ENCODE assay signal across 10 cellular contexts in genomic region chr2:197130318-197130717, GRCh38.
DNase-seq lines count a peak whose midpoint lies in the region; ATAC-seq and TF ChIP-seq lines count a peak whose summit lies in the region.
"Had no signal": no experiment of that assay in that cellular context is flagged by ENCODE, and none has a peak within 500 bp of the region (broad histone marks: within the 10 kb centered on the region; RNA-seq: fewer than 3 reads in every experiment).

No MANE protein-coding gene starts in this region.

- no peaks in the 10 kb centered on the region for H3K27me3 ChIP-seq in SU-DHL-6 (ENCODE audit: low read length)

- no peak overlapping the region for H3K4me3 Mint-ChIP-seq in activated naive CD4-positive, alpha-beta T cell treated with anti-CD3 and anti-CD28 coated beads, Interleukin-2, amount 10 ng/mL, durations not matched to agents 7 days and 5 days

- intact Hi-C loops in left cardiac atrium (cut with DNase I) = no loop called here

- H4K20me1 ChIP-seq in SU-DHL-6 (ENCODE audit: low read depth, low read length) = no peaks in the 10 kb centered on the region

- DNase-seq in activated naive CD4-positive, alpha-beta T cell treated with anti-CD3 and anti-CD28 coated beads, Interleukin-2, amount 10 ng/mL, durations not matched to agents 7 days and 5 days = no peak
- no peak for DNase-seq in activated naive CD4-positive, alpha-beta T cell treated with anti-CD3 and anti-CD28 coated beads, Interleukin-2, amount 50 U/mL, for 16 hours
- DNase-seq in ecto neural progenitor cell (ENCODE audit: low spot score) = no peak
- DNase-seq in effector CD4-positive, alpha-beta T cell = no peak
- no peak for DNase-seq in NCI-H524 (lab: John Stamatoyannopoulos, UW)
- no peak for DNase-seq in left cardiac atrium
- DNase-seq: dermis blood vessel endothelial cell, mammary epithelial cell had no signal

- no peaks in the 10 kb centered on the region for H3K9me2 ChIP-seq in SU-DHL-6 (replicated peaks; ENCODE audit: insufficient read depth, low read length)

- H3K9me3 Mint-ChIP-seq in activated naive CD4-positive, alpha-beta T cell treated with anti-CD3 and anti-CD28 coated beads, Interleukin-2, amount 10 ng/mL, durations not matched to agents 7 days and 5 days = peaks cover 9% of the 10 kb centered on the region

- H3K4me1 Mint-ChIP-seq in activated naive CD4-positive, alpha-beta T cell treated with anti-CD3 and anti-CD28 coated beads, Interleukin-2, amount 10 ng/mL, durations not matched to agents 7 days and 5 days = peaks cover 67% of the 10 kb centered on the region

- peak overlapping the region; percentile 70 for H3K27ac Mint-ChIP-seq in activated naive CD4-positive, alpha-beta T cell treated with anti-CD3 and anti-CD28 coated beads, Interleukin-2, amount 10 ng/mL, durations not matched to agents 7 days and 5 days

- peak; percentile 78 for ATAC-seq in HG02938 (IDR thresholded peaks at IDR 0.05; ENCODE audit: unreplicated experiment)
- no peak for ATAC-seq in left cardiac atrium

- peak overlapping the region; percentile 99 for H3K27ac ChIP-seq in SU-DHL-6 (ENCODE audit: low read depth, low read length)

- H3K36me3 Mint-ChIP-seq in activated naive CD4-positive, alpha-beta T cell treated with anti-CD3 and anti-CD28 coated beads, Interleukin-2, amount 10 ng/mL, durations not matched to agents 7 days and 5 days = peaks cover 67% of the 10 kb centered on the region

- H3K4me2 ChIP-seq in SU-DHL-6 (ENCODE audit: low read depth, low read length, poor library complexity, severe bottlenecking) = peak overlapping the region; percentile 92

- no peaks in the 10 kb centered on the region for H3K36me3 ChIP-seq in SU-DHL-6 (ENCODE audit: low read length)

- peaks cover 5% of the 10 kb centered on the region; the same call in 1 of the 2 replicates for H3K79me2 ChIP-seq in SU-DHL-6 (ENCODE audit: insufficient read depth, low read length)

- H2AFZ ChIP-seq in SU-DHL-6 (ENCODE audit: low read depth, low read length, severe bottlenecking) = no peak overlapping the region

- no peak for TF ChIP-seq CTCF in SU-DHL-6 (IDR thresholded peaks at IDR 0.05; ENCODE audit: insufficient read depth, low read length, poor library complexity, severe bottlenecking)

- peak overlapping the region; percentile 42 for H3K4me3 ChIP-seq in SU-DHL-6 (ENCODE audit: insufficient read depth, low read length, poor library complexity, severe bottlenecking)

- H3K9ac ChIP-seq in SU-DHL-6 (ENCODE audit: low read length) = peak overlapping the region; percentile 72

- no peaks in the 10 kb centered on the region for H3K27me3 Mint-ChIP-seq in activated naive CD4-positive, alpha-beta T cell treated with anti-CD3 and anti-CD28 coated beads, Interleukin-2, amount 10 ng/mL, durations not matched to agents 7 days and 5 days

- no peaks in the 10 kb centered on the region for H3K9me3 ChIP-seq in SU-DHL-6 (ENCODE audit: insufficient read depth, low read length)

- peaks cover 34% of the 10 kb centered on the region for H3F3A ChIP-seq in SU-DHL-6 (ENCODE audit: insufficient read depth)

- CTCF ChIA-PET in activated naive CD4-positive, alpha-beta T cell treated with anti-CD3 and anti-CD28 coated beads, Interleukin-2, amount 10 ng/mL, durations not matched to agents 7 days and 5 days (lab: Charles Lee) = no interaction called here
